Comparison of ENCODE assay signal across 8 cellular contexts in genomic region chr1:3771108-3772026, GRCh38. TPM values are rescaled to one million over a fixed set of nuclear protein-coding genes. Genes with fewer than 3 reads are reported as not detected.
A peak's percentile ranks its signal among the peaks of the same experiment; 100 is the strongest.
DNase-seq lines count a peak whose midpoint lies in the region; ATAC-seq and TF ChIP-seq lines count a peak whose summit lies in the region.

No MANE protein-coding gene starts in this region.

- peak overlapping the region; percentile 64 to 78 (median 69) for H3K4me3 Mint-ChIP-seq in CD8-positive, alpha-beta memory T cell

- WGBS in esophagus, 2 donors = 49 to 51% methylated on average over 32 of the region's 32 CpGs

- H3K79me2 ChIP-seq in OCI-LY7 (ENCODE audit: insufficient read depth, low read depth, low read length) = no peaks in the 10 kb centered on the region

- POLR2A ChIA-PET in CD8-positive, alpha-beta memory T cell (lab: Charles Lee) = interaction anchor here (0.8 kb wide), 1 partner anchor 57 kb away, joined by 3 read pairs; no protein-coding TSS in a partner anchor
- POLR2A ChIA-PET in OCI-LY7 (lab: Charles Lee) = no interaction called here

- DNase-seq in CD8-positive, alpha-beta memory T cell = peak in 1 of 5 donors; percentile 9
- no peak for DNase-seq in OCI-LY7 (ENCODE audit: low spot score)
- no peak for DNase-seq in NCI-H2227 (lab: John Stamatoyannopoulos, UW; ENCODE audit: unreplicated experiment)
- DNase-seq in SIG-M5 treated with dmso at 0.1 percent for 504 hours (lab: John Stamatoyannopoulos, UW; ENCODE audit: unreplicated experiment) = no peak
- DNase-seq in GOT3 (lab: John Stamatoyannopoulos, UW) = no peak

- H3K4me2 ChIP-seq in OCI-LY7 (ENCODE audit: low read length) = peak overlapping the region; percentile 95

- H3K9me2 ChIP-seq in OCI-LY7 (ENCODE audit: insufficient read depth, low read length) = no peaks in the 10 kb centered on the region

- TF ChIP-seq CTCF in OCI-LY7 (conservative IDR thresholded peaks at IDR 0.05; ENCODE audit: low read length) (no peak), neutrophil (IDR thresholded peaks at IDR 0.05) (no peak)

- H3K27ac ChIP-seq in CD8-positive, alpha-beta memory T cell (ENCODE audit: low read depth, low read length) = peak overlapping the region; percentile 43
- H3K27ac ChIP-seq in OCI-LY7 (ENCODE audit: low read depth, low read length, poor library complexity, severe bottlenecking) = no peak overlapping the region
- no peak overlapping the region for H3K27ac ChIP-seq in esophagus (ENCODE audit: low read depth in 2 of 2, low read length in 1 of 2)
- H3K27ac ChIP-seq in neutrophil = no peak overlapping the region

- H3K27me3 Mint-ChIP-seq in CD8-positive, alpha-beta memory T cell = peaks cover 3 to 11% of the 10 kb centered on the region in 2 donors

- H3K36me3 Mint-ChIP-seq in CD8-positive, alpha-beta memory T cell = no peaks in the 10 kb centered on the region

- H3K27ac Mint-ChIP-seq in CD8-positive, alpha-beta memory T cell = peak overlapping the region in 4 of 8 donors; percentile 8 to 45 (median 14)

- H3K27me3 ChIP-seq in CD8-positive, alpha-beta memory T cell (ENCODE audit: insufficient read depth, low read length, poor library complexity, severe bottlenecking) = no peaks in the 10 kb centered on the region
- H3K27me3 ChIP-seq in esophagus (ENCODE audit: control insufficient read depth in 1 of 2, insufficient read depth in 2 of 2, low read length in 2 of 2) (no peaks in the 10 kb centered on the region), neutrophil (peaks cover 83% of the 10 kb centered on the region)

- peaks cover 12% of the 10 kb centered on the region for H3K4me1 ChIP-seq in CD8-positive, alpha-beta memory T cell (ENCODE audit: insufficient read depth, low read length)
- H3K4me1 ChIP-seq in OCI-LY7 (ENCODE audit: insufficient read depth, low read length, poor library complexity, severe bottlenecking) = peaks cover 22% of the 10 kb centered on the region
- peaks cover 7 to 25% of the 10 kb centered on the region in 2 donors for H3K4me1 ChIP-seq in esophagus (ENCODE audit: control insufficient read depth in 2 of 2, insufficient read depth in 2 of 2, low read length in 1 of 2)
- peaks cover 3 to 20% of the 10 kb centered on the region in 2 experiments for H3K4me1 ChIP-seq in neutrophil (ENCODE audit: control insufficient read depth in 1 of 2, insufficient read depth in 1 of 2, low read depth in 1 of 2, low read length in 1 of 2)

- no peaks in the 10 kb centered on the region for H3K36me3 ChIP-seq in CD8-positive, alpha-beta memory T cell (ENCODE audit: insufficient read depth, low read length)
- no peaks in the 10 kb centered on the region for H3K36me3 ChIP-seq in OCI-LY7 (ENCODE audit: insufficient read depth, low read length)
- no peaks in the 10 kb centered on the region for H3K36me3 ChIP-seq in esophagus (ENCODE audit: control insufficient read depth in 2 of 2, insufficient read depth in 2 of 2, low read length in 1 of 2)
- H3K36me3 ChIP-seq in neutrophil = no peaks in the 10 kb centered on the region

- H3K4me3 ChIP-seq in CD8-positive, alpha-beta memory T cell (ENCODE audit: low read length) = peak overlapping the region; percentile 53
- H3K4me3 ChIP-seq in OCI-LY7 (ENCODE audit: low read depth, low read length, poor library complexity, severe bottlenecking) (peak overlapping the region; percentile 72), esophagus (ENCODE audit: low read depth in 1 of 2, low read length in 2 of 2) (peak overlapping the region; percentile 34 to 54), neutrophil (ENCODE audit: low read depth in 1 of 2, low read length in 1 of 2) (peak overlapping the region; percentile 43 to 59)

- intact Hi-C loops in OCI-LY7 (cut with micrococcal nuclease; ENCODE audit: unreplicated experiment) = loop anchor here (5.0 kb wide), 1 partner anchor 131 kb away; the partner anchor contains the start of gene C1orf174

- peaks cover 0 to 22% (median 7%) of the 10 kb centered on the region in 3 donors for H3K4me1 Mint-ChIP-seq in CD8-positive, alpha-beta memory T cell

- BruUV-seq in OCI-LY7 (replicated peaks; lab: Mats Ljungman, UMichigan) = no TSS peak

- ATAC-seq in GM21529 (IDR thresholded peaks at IDR 0.05; ENCODE audit: unreplicated experiment) = no peak

- H4K20me1 ChIP-seq in OCI-LY7 (ENCODE audit: insufficient read depth, low read length) = no peaks in the 10 kb centered on the region

- H3K9me3 ChIP-seq in CD8-positive, alpha-beta memory T cell (ENCODE audit: low read length) = no peaks in the 10 kb centered on the region
- H3K9me3 ChIP-seq in OCI-LY7 (ENCODE audit: low read length) (no peaks in the 10 kb centered on the region), esophagus (ENCODE audit: control insufficient read depth in 2 of 2, insufficient read depth in 1 of 2, low read depth in 1 of 2, low read length in 1 of 2) (no peaks in the 10 kb centered on the region), neutrophil (no peaks in the 10 kb centered on the region)

- H3K9me3 Mint-ChIP-seq in CD8-positive, alpha-beta memory T cell = no peaks in the 10 kb centered on the region

- CTCF ChIA-PET in CD8-positive, alpha-beta memory T cell (lab: Charles Lee) = no interaction called here
- CTCF ChIA-PET in OCI-LY7 (lab: Charles Lee; ENCODE audit: unreplicated experiment) = interaction anchor here (0.6 kb wide), 1 partner anchor 16 kb away, joined by 4 read pairs; no protein-coding TSS in a partner anchor

- H2AFZ ChIP-seq in OCI-LY7 (ENCODE audit: low read length) = peak overlapping the region; percentile 79; the same call in 1 of the 2 replicates

RNA-seq across cellular contexts. Expression of gene SMIM1, which starts 1.2 kb away (rescaled TPM):
- total RNA-seq in CD8-positive, alpha-beta memory T cell = 1 to 10 TPM in 1 of 2 experiments, under 1 TPM in 1; 0.80 to 1.6 TPM
- 1.1 TPM for polyA plus RNA-seq in CD8-positive, alpha-beta memory T cell
- total RNA-seq in OCI-LY7 (2014; rRNA removed; shearing (Covaris generic)) = 3.8 and 7.1 TPM in 2 replicates
- 3.9 and 4.3 TPM in 2 replicates for total RNA-seq in OCI-LY7 (2022)
- polyA plus RNA-seq in esophagus = 1 to 10 TPM; 1.1 to 1.9 TPM

RNA-seq across cellular contexts. Expression of gene CCDC27, which starts 19.1 kb away (rescaled TPM):
- not detected for total RNA-seq in CD8-positive, alpha-beta memory T cell
- not detected for polyA plus RNA-seq in CD8-positive, alpha-beta memory T cell
- total RNA-seq in OCI-LY7 (2014; rRNA removed; shearing (Covaris generic)) = not detected in 2 replicates
- total RNA-seq in OCI-LY7 (2022) = not detected in 2 replicates
- polyA plus RNA-seq in esophagus = not detected

RNA-seq across cellular contexts. Expression of gene LRRC47, which starts 24.9 kb away (rescaled TPM):
- 10 to 100 TPM; 42.6 to 50.5 TPM for total RNA-seq in CD8-positive, alpha-beta memory T cell
- polyA plus RNA-seq in CD8-positive, alpha-beta memory T cell = 36.9 TPM
- total RNA-seq in OCI-LY7 (2014; rRNA removed; shearing (Covaris generic)) = 34.0 and 36.4 TPM in 2 replicates
- total RNA-seq in OCI-LY7 (2022) = 49.1 and 57.6 TPM in 2 replicates
- 10 to 100 TPM; 10.4 to 17.8 TPM for polyA plus RNA-seq in esophagus
